ENCODE assay signal across 8 cellular contexts in the genomic region with DNA sequence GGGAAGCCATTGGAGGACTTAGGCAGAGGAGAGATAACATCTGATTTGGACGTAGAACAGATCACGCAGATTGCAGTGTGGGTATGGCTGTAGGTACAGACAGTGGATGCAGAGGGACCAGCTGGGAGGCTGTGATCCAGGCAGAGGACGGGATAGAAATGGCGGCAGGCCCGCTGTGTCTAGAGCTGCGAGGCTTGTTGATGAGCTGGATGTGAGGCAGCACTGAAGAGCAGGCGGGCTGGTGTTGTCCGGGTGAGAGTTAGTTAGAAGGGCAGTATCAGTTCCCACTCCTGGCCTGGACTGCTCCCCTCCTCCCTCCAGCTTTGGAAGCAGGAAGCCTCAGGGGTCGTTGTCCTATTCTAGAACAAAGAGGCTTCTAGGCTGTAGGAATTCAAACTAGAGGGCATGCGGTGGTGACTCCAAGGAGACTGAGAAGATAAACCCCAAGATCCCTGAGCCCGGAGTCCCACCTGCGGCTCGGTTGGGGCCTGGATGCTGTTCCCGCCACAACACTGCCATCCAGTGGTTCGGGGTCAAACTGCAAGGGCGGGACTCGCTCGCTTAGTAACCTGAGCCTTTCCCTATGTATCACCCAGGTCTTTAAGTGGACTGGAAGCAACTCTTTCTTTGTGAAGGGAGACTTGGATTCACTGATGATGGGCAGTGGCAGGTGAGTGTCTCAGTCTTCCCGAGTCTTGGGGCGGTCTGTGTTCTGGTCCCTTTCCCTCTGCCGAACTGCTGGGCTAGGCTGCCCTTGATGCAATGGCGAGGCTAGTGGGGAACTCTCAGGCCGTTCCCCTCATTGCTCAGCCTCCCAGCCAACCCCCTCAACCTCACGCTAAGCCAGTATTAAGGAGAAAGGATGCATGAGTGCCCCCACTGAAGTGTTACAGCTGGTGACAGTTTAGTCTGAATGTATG. TPM values are rescaled to one million over a fixed set of nuclear protein-coding genes. Genes with fewer than 3 reads are reported as not detected.
DNase-seq lines count a peak whose midpoint lies in the region; ATAC-seq and TF ChIP-seq lines count a peak whose summit lies in the region.

No MANE protein-coding gene starts in this region.

- H3K9me3 Mint-ChIP-seq in activated CD4-positive, alpha-beta T cell treated with anti-CD3 and anti-CD28 coated beads, Interleukin-2, amount 10 ng/mL, durations not matched to agents 24 days and 14 days: no peaks in the 10 kb centered on the region

- H3K27me3 Mint-ChIP-seq in activated CD4-positive, alpha-beta T cell treated with anti-CD3 and anti-CD28 coated beads, Interleukin-2, amount 10 ng/mL, durations not matched to agents 24 days and 14 days: no peaks in the 10 kb centered on the region

- DNase-seq in DMS53 (lab: John Stamatoyannopoulos, UW): peak; percentile 92
- peak; percentile 93 for DNase-seq in NCI-H510A treated with DMSO at 0.1 percent for 48 hours (lab: John Stamatoyannopoulos, UW)
- peak; percentile 94 for DNase-seq in activated CD4-positive, alpha-beta T cell treated with anti-CD3 and anti-CD28 coated beads, Interleukin-2, amount 10 ng/mL, durations not matched to agents 24 days and 14 days
- DNase-seq in coronary artery (ENCODE audit: low spot score): peak; percentile 85
- DNase-seq in left lobe of liver (ENCODE audit: low spot score): peak; percentile 76
- peak; percentile 61 for DNase-seq in stimulated activated CD4-positive, alpha-beta T cell treated with anti-CD3 and anti-CD28 coated beads, Interleukin-2, amount 100 ng/mL, for 4 hours (ENCODE audit: low read depth)

- peaks cover 8% of the 10 kb centered on the region for H3K4me1 Mint-ChIP-seq in activated CD4-positive, alpha-beta T cell treated with anti-CD3 and anti-CD28 coated beads, Interleukin-2, amount 10 ng/mL, durations not matched to agents 24 days and 14 days

- H3K4me3 ChIP-seq in coronary artery: no peak overlapping the region

- intact Hi-C loops in activated CD4-positive, alpha-beta T cell treated with anti-CD3 and anti-CD28 coated beads, Interleukin-2, amount 10 ng/mL, durations not matched to agents 24 days and 14 days (cut with micrococcal nuclease): loop anchor here (1.0 kb wide), 1 partner anchor 51 kb away; no protein-coding TSS in a partner anchor

- peak overlapping the region; percentile 70 for H3K27ac Mint-ChIP-seq in activated CD4-positive, alpha-beta T cell treated with anti-CD3 and anti-CD28 coated beads, Interleukin-2, amount 10 ng/mL, durations not matched to agents 24 days and 14 days

- no peak overlapping the region for H3K4me3 Mint-ChIP-seq in activated CD4-positive, alpha-beta T cell treated with anti-CD3 and anti-CD28 coated beads, Interleukin-2, amount 10 ng/mL, durations not matched to agents 24 days and 14 days

- peak overlapping the region in 1 of 2 donors; percentile 12 for H3K27ac ChIP-seq in coronary artery

- peak; percentile 93 for TF ChIP-seq CTCF in coronary artery (IDR thresholded peaks at IDR 0.05)

- ATAC-seq in HG03045 (IDR thresholded peaks at IDR 0.05; ENCODE audit: unreplicated experiment) (peak; percentile 74), left lobe of liver (peak; percentile 97), GM21717 (IDR thresholded peaks at IDR 0.05; ENCODE audit: unreplicated experiment) (no peak)

- peaks cover 14% of the 10 kb centered on the region for H3K36me3 Mint-ChIP-seq in activated CD4-positive, alpha-beta T cell treated with anti-CD3 and anti-CD28 coated beads, Interleukin-2, amount 10 ng/mL, durations not matched to agents 24 days and 14 days (ENCODE audit: low read depth)

RNA-seq across cellular contexts. Expression of a gene that starts 11.2 kb away (rescaled TPM):
- total RNA-seq in activated CD4-positive, alpha-beta T cell treated with anti-CD3 and anti-CD28 coated beads, Interleukin-2, amount 10 ng/mL, durations not matched to agents 24 days and 14 days: not detected in 2 replicates
- not detected for total RNA-seq in left lobe of liver
